In the genomic region with DNA sequence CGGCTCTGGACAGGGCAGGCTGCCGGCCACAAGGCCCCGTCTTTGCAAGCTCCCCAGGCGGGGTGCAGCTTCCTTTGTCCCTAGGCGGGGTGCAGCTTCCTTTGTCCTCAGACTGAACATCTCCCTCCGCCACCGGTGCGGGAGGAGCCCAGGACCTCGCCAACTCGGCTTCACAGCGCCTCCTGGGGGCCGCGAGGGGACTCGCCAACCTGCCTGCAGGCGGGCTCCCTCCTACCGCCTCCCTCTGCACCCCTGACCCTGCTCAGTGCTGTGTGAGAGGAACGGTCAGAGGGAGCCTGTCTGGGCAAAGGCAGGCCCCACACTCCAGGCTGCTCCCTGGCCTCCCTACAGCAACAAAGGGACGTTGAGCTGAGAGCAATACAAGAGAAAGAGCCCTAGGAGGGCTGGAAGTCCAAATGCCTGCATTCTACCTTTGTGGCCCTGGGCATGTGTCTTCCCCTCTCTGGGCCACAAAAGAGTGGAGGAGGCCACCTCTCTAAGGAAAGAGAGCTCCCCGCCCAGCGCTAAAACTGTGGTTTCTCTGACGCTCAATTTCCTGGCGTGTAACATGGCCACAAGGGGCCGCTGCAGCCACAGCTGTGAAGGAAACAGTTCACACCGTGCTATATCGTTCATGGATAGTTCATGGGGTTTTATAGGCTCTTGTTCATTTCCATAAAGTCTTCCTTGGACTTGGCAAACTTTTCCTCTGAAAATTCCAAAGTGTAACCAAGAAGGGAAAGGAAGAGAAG, we compare ENCODE assay signal across 8 cellular contexts. TPM values are rescaled to one million over a fixed set of nuclear protein-coding genes. Genes with fewer than 3 reads are reported as not detected.
A peak's percentile ranks its signal among the peaks of the same experiment; 100 is the strongest.
DNase-seq lines count a peak whose midpoint lies in the region; ATAC-seq and TF ChIP-seq lines count a peak whose summit lies in the region.

No MANE protein-coding gene starts in this region.

- peak overlapping the region; percentile 94 for H4K91ac ChIP-seq in trophoblast cell (ENCODE audit: low read depth, low read length)

- CTCF ChIA-PET in AG04450 (lab: Charles Lee) = interaction anchor here (0.6 to 9.3 kb wide), 141 partner anchors 9 to 934 kb away, joined by 3 to 251 read pairs (median 5); partner anchors contain the start of genes EIF1, KRT10, KRT12 and KRT19

- H3K36me3 ChIP-seq in heart left ventricle (no peaks in the 10 kb centered on the region), trophoblast cell (ENCODE audit: control insufficient read depth in 1 of 2, insufficient read depth in 2 of 2, low read length in 2 of 2) (no peaks in the 10 kb centered on the region), tibial artery (no peaks in the 10 kb centered on the region)

- H4K8ac ChIP-seq in trophoblast cell (ENCODE audit: low read depth, low read length) = peak overlapping the region; percentile 89

- H3K14ac ChIP-seq in trophoblast cell (ENCODE audit: low read length) = peak overlapping the region; percentile 81

- peaks cover 20% of the 10 kb centered on the region for H3K4me1 Mint-ChIP-seq in activated naive CD8-positive, alpha-beta T cell treated with anti-CD3 and anti-CD28 coated beads, Interleukin-2, amount 50 U/mL, for 24 hours

- no peaks in the 10 kb centered on the region for H3K27me3 ChIP-seq in AG04450 (ENCODE audit: control insufficient read depth, insufficient read depth, low read length)
- H3K27me3 ChIP-seq in heart left ventricle = peaks cover 0 to 19% (median 2%) of the 10 kb centered on the region in 9 donors
- H3K27me3 ChIP-seq in trophoblast cell (ENCODE audit: insufficient read depth, low read length) = no peaks in the 10 kb centered on the region
- H3K27me3 ChIP-seq in tibial artery = no peaks in the 10 kb centered on the region

- peak overlapping the region; percentile 71 for H3K4ac ChIP-seq in trophoblast cell (ENCODE audit: low read depth, low read length)

- no peak for TF ChIP-seq POLR2A in heart left ventricle (IDR thresholded peaks at IDR 0.05)

- H3K4me3 Mint-ChIP-seq in activated naive CD8-positive, alpha-beta T cell treated with anti-CD3 and anti-CD28 coated beads, Interleukin-2, amount 50 U/mL, for 24 hours = no peak overlapping the region

- peak overlapping the region; percentile 88 for H4K12ac ChIP-seq in trophoblast cell (ENCODE audit: low read depth, low read length)

- peaks cover 18% of the 10 kb centered on the region for H3K27me3 Mint-ChIP-seq in activated naive CD8-positive, alpha-beta T cell treated with anti-CD3 and anti-CD28 coated beads, Interleukin-2, amount 50 U/mL, for 24 hours

- peak overlapping the region; percentile 85 for H2BK12ac ChIP-seq in trophoblast cell (ENCODE audit: low read length)

- H3K9me3 ChIP-seq in AG04450 (ENCODE audit: control insufficient read depth, insufficient read depth, low read length) (peaks cover 9% of the 10 kb centered on the region), heart left ventricle (peaks cover 0 to 10% (median 1%) of the 10 kb centered on the region in 12 donors), trophoblast cell (ENCODE audit: insufficient read depth, low read depth, low read length) (no peaks in the 10 kb centered on the region), tibial artery (no peaks in the 10 kb centered on the region)

- intact Hi-C loops in heart left ventricle (cut with DNase I) (loop anchor here (1.0 to 10.0 kb wide), 14 partner anchors 99 to 746 kb away; no protein-coding TSS in a partner anchor), tibial artery (cut with DNase I; ENCODE audit: low total_unique reads) (loop anchor here (5.0 kb wide), 2 partner anchors 98 to 113 kb away; no protein-coding TSS in a partner anchor)

- peak; percentile 77 for DNase-seq in AG04450 (ENCODE audit: low read depth, low spot score)
- peak; percentile 77 for DNase-seq in GM19238 (ENCODE audit: insufficient read length, low spot score)
- DNase-seq in NCI-H1092 (lab: John Stamatoyannopoulos, UW) = peak; percentile 65
- peak; percentile 75 for DNase-seq in T follicular helper cell (ENCODE audit: low read depth)
- peak; percentile 87 for DNase-seq in activated naive CD8-positive, alpha-beta T cell treated with anti-CD3 and anti-CD28 coated beads, Interleukin-2, amount 50 U/mL, for 24 hours
- DNase-seq in heart left ventricle = peak; percentile 70 to 90 (median 77)
- DNase-seq in trophoblast cell = peak; percentile 89 to 99
- peak; percentile 84 to 87 for DNase-seq in tibial artery

- H3K4me3 ChIP-seq in AG04450 (ENCODE audit: low read depth, low read length) (no peak overlapping the region), heart left ventricle (peak overlapping the region in 10 of 12 donors; percentile 18 to 42 (median 29)), trophoblast cell (ENCODE audit: low read depth, low read length) (no peak overlapping the region), tibial artery (peak overlapping the region; percentile 4 to 23)

- H3K79me2 ChIP-seq in trophoblast cell (ENCODE audit: control insufficient read depth, insufficient read depth, low read length, poor library complexity) = peaks cover 4% of the 10 kb centered on the region

- peak overlapping the region; percentile 83 for H2BK5ac ChIP-seq in trophoblast cell (ENCODE audit: low read depth, low read length, poor library complexity)

- peak overlapping the region; percentile 26 for H2AK5ac ChIP-seq in trophoblast cell (ENCODE audit: low read length)

- H2BK120ac ChIP-seq in trophoblast cell (ENCODE audit: insufficient read depth, low read length, poor library complexity) = peak overlapping the region; percentile 93

- peaks cover 0 to 20% (median 10%) of the 10 kb centered on the region in 12 donors for H3K4me1 ChIP-seq in heart left ventricle
- peaks cover 16 to 19% of the 10 kb centered on the region in 2 experiments for H3K4me1 ChIP-seq in trophoblast cell (ENCODE audit: control insufficient read depth in 1 of 2, insufficient read depth in 2 of 2, low read length in 2 of 2)
- peaks cover 0 to 28% (median 25%) of the 10 kb centered on the region in 4 donors for H3K4me1 ChIP-seq in tibial artery

- 1 to 3% (median 2%) methylated on average over 20 to 25 of the region's 25 CpGs for WGBS in heart left ventricle, 4 donors
- WGBS in trophoblast cell (ENCODE audit: extremely low coverage, insufficient coverage, insufficient read length) = no CpG with 5 or more reads among the region's 25 CpGs

- peak; percentile 64 for ATAC-seq in activated naive CD8-positive, alpha-beta T cell treated with anti-CD3 and anti-CD28 coated beads, Interleukin-2, amount 50 U/mL, for 24 hours
- ATAC-seq in heart left ventricle = peak; percentile 90 to 92 (median 90)

- no peak overlapping the region for H3K9ac ChIP-seq in trophoblast cell (ENCODE audit: low read length)

- TF ChIP-seq CTCF in AG04450 (IDR thresholded peaks at IDR 0.05; ENCODE audit: low read depth, low read length) (peak; percentile 86), heart left ventricle (IDR thresholded peaks at IDR 0.05) (peak; percentile 78 to 93 (median 83)), tibial artery (IDR thresholded peaks at IDR 0.05) (peak; percentile 84 to 90)

- peak overlapping the region; percentile 51 for H3K4me2 ChIP-seq in trophoblast cell (ENCODE audit: low read length)

- H3K27ac ChIP-seq in AG04450 (ENCODE audit: low read depth, low read length) (peak overlapping the region; percentile 85), heart left ventricle (peak overlapping the region in 2 of 12 donors; percentile 10 to 54), trophoblast cell (ENCODE audit: low read depth, low read length) (peak overlapping the region; percentile 75), tibial artery (peak overlapping the region; percentile 61 to 62)

- POLR2A ChIA-PET in AG04450 (lab: Yijun Ruan, JAX) = interaction anchor here (1.0 to 2.4 kb wide), 5 partner anchors 9 to 692 kb away, joined by 4 to 11 read pairs (median 5); partner anchors contain the start of genes EIF1 and KRTAP2-3

- no peak overlapping the region for H3K27ac Mint-ChIP-seq in activated naive CD8-positive, alpha-beta T cell treated with anti-CD3 and anti-CD28 coated beads, Interleukin-2, amount 50 U/mL, for 24 hours

- H3K18ac ChIP-seq in trophoblast cell (ENCODE audit: low read length) = peak overlapping the region; percentile 62

- peaks cover 11% of the 10 kb centered on the region for H3K79me1 ChIP-seq in trophoblast cell (ENCODE audit: low read length)

- H2AFZ ChIP-seq in trophoblast cell (ENCODE audit: insufficient read depth, low read length, poor library complexity) = peak overlapping the region; percentile 92

- no peaks in the 10 kb centered on the region for H3K36me3 Mint-ChIP-seq in activated naive CD8-positive, alpha-beta T cell treated with anti-CD3 and anti-CD28 coated beads, Interleukin-2, amount 50 U/mL, for 24 hours (ENCODE audit: low read depth)

- no peaks in the 10 kb centered on the region for H3K9me3 Mint-ChIP-seq in activated naive CD8-positive, alpha-beta T cell treated with anti-CD3 and anti-CD28 coated beads, Interleukin-2, amount 50 U/mL, for 24 hours

- H3K23ac ChIP-seq in trophoblast cell (ENCODE audit: low read length) = no peak overlapping the region

RNA-seq across cellular contexts. Expression of gene KRT19, which starts 20.9 kb away (rescaled TPM):
- polyA plus RNA-seq in AG04450 (2011; rRNA removed) (19.7 and 27.6 TPM in 2 replicates), heart left ventricle (1 to 10 TPM; 1.6 to 2.1 TPM)
- polyA minus RNA-seq in AG04450 (2011; rRNA and poly(A)+ RNA removed) = 18.9 and 26.3 TPM in 2 replicates
- total RNA-seq in heart left ventricle = 100 to 1,000 TPM in 1 of 9 donors, under 1 TPM in 8; 0.40 to 163 (median 0.75) TPM
- polyA plus RNA-seq in trophoblast cell (2013) = 1,394 and 1,458 TPM in 2 replicates

RNA-seq across cellular contexts. Expression of gene KRT9, which starts 22.8 kb away (rescaled TPM):
- not detected in 2 replicates for polyA plus RNA-seq in AG04450 (2011; rRNA removed)
- polyA minus RNA-seq in AG04450 (2011; rRNA and poly(A)+ RNA removed) = not detected in 2 replicates
- total RNA-seq in heart left ventricle = not detected
- polyA plus RNA-seq in heart left ventricle = not detected
- 0.19 TPM in 2 replicates for polyA plus RNA-seq in trophoblast cell (2013)

RNA-seq across cellular contexts. Expression of gene KRT15, which starts 30.3 kb away (rescaled TPM):
- polyA plus RNA-seq in AG04450 (2011; rRNA removed) (1.4 and 1.8 TPM in 2 replicates), heart left ventricle (under 1 TPM in 1 of 2 donors, not detected in 1; 0.14 TPM)
- polyA minus RNA-seq in AG04450 (2011; rRNA and poly(A)+ RNA removed) = 0.22 and 1.3 TPM in 2 replicates
- total RNA-seq in heart left ventricle = under 1 TPM in 1 of 9 donors, not detected in 8; 0.36 TPM
- polyA plus RNA-seq in trophoblast cell (2013) = 0.40 and 0.64 TPM in 2 replicates

RNA-seq across cellular contexts. Expression of gene KRT14, which starts 37.7 kb away (rescaled TPM):
- polyA plus RNA-seq in AG04450 (2011; rRNA removed) = 0.09 TPM in 1 of 2 replicates, not detected in the other
- polyA minus RNA-seq in AG04450 (2011; rRNA and poly(A)+ RNA removed) = 0.23 TPM in 1 of 2 replicates, not detected in the other
- under 1 TPM in 2 of 9 donors, not detected in 7; 0.23 to 0.38 TPM for total RNA-seq in heart left ventricle
- not detected for polyA plus RNA-seq in heart left ventricle
- 12.0 and 12.4 TPM in 2 replicates for polyA plus RNA-seq in trophoblast cell (2013)

RNA-seq across cellular contexts. Expression of gene KRT13, which starts 43.6 kb away (rescaled TPM):
- polyA plus RNA-seq in AG04450 (2011; rRNA removed) = 0.05 TPM in 1 of 2 replicates, not detected in the other
- not detected in 2 replicates for polyA minus RNA-seq in AG04450 (2011; rRNA and poly(A)+ RNA removed)
- total RNA-seq in heart left ventricle = under 1 TPM in 1 of 9 donors, not detected in 8; 0.31 TPM
- 1 to 10 TPM in 1 of 2 donors, not detected in 1; 4.1 TPM for polyA plus RNA-seq in heart left ventricle
- polyA plus RNA-seq in trophoblast cell (2013) = not detected in 2 replicates

Comparison
In these comparisons a context has a peak if more than half of its experiments do, and no peak if none do; other contexts are left out.
1. H3K4me3 ChIP-seq: peak in heart left ventricle (10 of 12) and tibial artery (2 of 2); none in AG04450 (single experiment) and trophoblast cell (single experiment).
2. Peak in every context shown above with its lines, with median percentiles within 50 percentile points of each other: DNase-seq and CTCF ChIP-seq.